ENCODE assay signal across 15 cellular contexts in the genomic region with DNA sequence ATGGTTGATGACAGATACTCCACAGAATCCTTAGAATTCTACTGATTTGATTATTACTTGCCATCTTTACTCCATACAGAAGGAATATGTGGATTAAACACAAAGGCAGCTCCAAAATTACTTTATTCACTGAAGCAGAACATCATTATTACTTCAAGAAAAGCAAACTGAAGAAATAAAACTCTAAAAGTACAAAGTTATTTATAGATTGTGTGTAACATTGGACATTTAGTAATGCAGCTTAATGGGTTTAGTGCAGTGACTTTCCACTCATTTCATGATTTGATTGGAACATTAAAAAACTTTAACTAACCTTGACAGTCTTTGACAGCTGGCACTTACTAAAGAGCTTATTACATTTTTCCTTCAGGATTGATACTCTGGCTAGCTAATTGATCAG.
"Had no signal": no experiment of that assay in that cellular context is flagged by ENCODE, and none has a peak within 500 bp of the region (broad histone marks: within the 10 kb centered on the region; RNA-seq: fewer than 3 reads in every experiment).

No MANE protein-coding gene starts in this region.

- ATAC-seq: activated CD4-positive, alpha-beta T cell treated with anti-CD3 and anti-CD28 coated beads for 36 hours; activated CD8-positive, alpha-beta T cell treated with anti-CD3 and anti-CD28 coated beads for 36 hours; effector memory CD8-positive, alpha-beta T cell; left lobe of liver; natural killer cell treated with Interleukin-12 subunit alpha and Interleukin-12 subunit beta and Interleukin-15 and Interleukin-18, amount 100 ng/mL, for 72 hours had no signal

- H3K36me3 ChIP-seq: colonic mucosa, prostate gland, WERI-Rb-1 had no signal

- H3K27ac ChIP-seq: colonic mucosa, WERI-Rb-1 had no signal

- H3K4me3 ChIP-seq: colonic mucosa, prostate gland had no signal

- H3K27me3 ChIP-seq: colonic mucosa had no signal

- H3K4me1 ChIP-seq: colonic mucosa had no signal

- H3K9me3 ChIP-seq: colonic mucosa, prostate gland had no signal

- H3K36me3 Mint-ChIP-seq: memory B cell; natural killer cell treated with Interleukin-12 subunit alpha and Interleukin-12 subunit beta and Interleukin-15 and Interleukin-18, amount 100 ng/mL, for 72 hours had no signal

- H3K4me1 Mint-ChIP-seq: activated CD4-positive, alpha-beta T cell treated with anti-CD3 and anti-CD28 coated beads for 36 hours; memory B cell had no signal

- DNase-seq: activated CD4-positive, alpha-beta T cell treated with anti-CD3 and anti-CD28 coated beads for 36 hours; activated CD8-positive, alpha-beta memory T cell treated with anti-CD3 and anti-CD28 coated beads, Interleukin-2, amount 50 U/mL, for 48 hours; activated CD8-positive, alpha-beta T cell treated with anti-CD3 and anti-CD28 coated beads for 36 hours; colonic mucosa; effector memory CD8-positive, alpha-beta T cell; nucleus accumbens; stimulated activated CD4-positive, alpha-beta T cell treated with anti-CD3 and anti-CD28 coated beads, Interleukin-15, amount 100 ng/mL, for 24 hours; stimulated activated CD4-positive, alpha-beta T cell treated with anti-CD3 and anti-CD28 coated beads, Interleukin-4, amount 100 ng/mL, for 24 hours; T-helper 1 cell; WERI-Rb-1 had no signal

- H3K9me3 Mint-ChIP-seq: activated CD8-positive, alpha-beta T cell treated with anti-CD3 and anti-CD28 coated beads for 36 hours; effector memory CD8-positive, alpha-beta T cell; memory B cell; natural killer cell treated with Interleukin-12 subunit alpha and Interleukin-12 subunit beta and Interleukin-15 and Interleukin-18, amount 100 ng/mL, for 72 hours; stimulated activated naive CD8-positive, alpha-beta T cell treated with anti-CD3 and anti-CD28 coated beads, Interleukin-15, Interleukin-2, amounts not matched to agents 100 ng/mL and 50 ng/mL, for 24 hours had no signal

- H3K27me3 Mint-ChIP-seq: activated CD4-positive, alpha-beta T cell treated with anti-CD3 and anti-CD28 coated beads for 36 hours; activated CD8-positive, alpha-beta T cell treated with anti-CD3 and anti-CD28 coated beads for 36 hours; memory B cell had no signal

- H3K4me3 Mint-ChIP-seq: activated CD4-positive, alpha-beta T cell treated with anti-CD3 and anti-CD28 coated beads for 36 hours; activated CD8-positive, alpha-beta T cell treated with anti-CD3 and anti-CD28 coated beads for 36 hours; effector memory CD8-positive, alpha-beta T cell; memory B cell; natural killer cell treated with Interleukin-12 subunit alpha and Interleukin-12 subunit beta and Interleukin-15 and Interleukin-18, amount 100 ng/mL, for 72 hours; stimulated activated naive CD8-positive, alpha-beta T cell treated with anti-CD3 and anti-CD28 coated beads, Interleukin-15, Interleukin-2, amounts not matched to agents 100 ng/mL and 50 ng/mL, for 24 hours had no signal

- H3K27ac Mint-ChIP-seq: activated CD4-positive, alpha-beta T cell treated with anti-CD3 and anti-CD28 coated beads for 36 hours; activated CD8-positive, alpha-beta T cell treated with anti-CD3 and anti-CD28 coated beads for 36 hours; effector memory CD8-positive, alpha-beta T cell; memory B cell; natural killer cell treated with Interleukin-12 subunit alpha and Interleukin-12 subunit beta and Interleukin-15 and Interleukin-18, amount 100 ng/mL, for 72 hours; stimulated activated naive CD8-positive, alpha-beta T cell treated with anti-CD3 and anti-CD28 coated beads, Interleukin-15, Interleukin-2, amounts not matched to agents 100 ng/mL and 50 ng/mL, for 24 hours had no signal
